Comparison of ENCODE assay signal across 18 cellular contexts in the genomic region with DNA sequence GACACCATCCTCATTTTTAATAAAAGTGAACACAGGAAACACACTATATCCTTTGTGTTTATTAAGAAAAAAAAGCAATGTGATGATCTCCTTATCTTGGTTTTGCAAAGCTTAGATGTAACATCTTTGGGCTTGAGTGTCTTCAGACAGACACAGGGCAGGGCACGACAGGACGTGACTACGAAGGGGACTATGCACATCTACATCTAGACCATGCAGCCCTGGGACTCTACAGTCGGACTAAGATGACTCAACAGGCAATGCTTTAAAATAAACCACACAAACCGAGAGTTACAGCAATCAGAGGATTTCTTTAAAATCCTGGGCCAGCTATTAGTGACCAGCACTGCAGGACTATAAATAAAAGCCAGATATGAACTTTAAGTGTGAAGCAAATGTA. TPM values are rescaled to one million over a fixed set of nuclear protein-coding genes. Genes with fewer than 3 reads are reported as not detected.
DNase-seq lines count a peak whose midpoint lies in the region; ATAC-seq, FAIRE-seq and TF ChIP-seq lines count a peak whose summit lies in the region.
"Had no signal": no experiment of that assay in that cellular context is flagged by ENCODE, and none has a peak within 500 bp of the region (broad histone marks: within the 10 kb centered on the region; RNA-seq: fewer than 3 reads in every experiment).

No MANE protein-coding gene starts in this region.

- no peak overlapping the region for H3K14ac ChIP-seq in trophoblast cell (ENCODE audit: low read length)

- no peaks in the 10 kb centered on the region for H3K27me3 ChIP-seq in trophoblast cell (ENCODE audit: insufficient read depth, low read length)
- H3K27me3 ChIP-seq in vagina, result no peaks in the 10 kb centered on the region

- H3K27ac ChIP-seq in trophoblast cell (ENCODE audit: low read depth, low read length), result no peak overlapping the region
- no peak overlapping the region for H3K27ac ChIP-seq in vagina
- H3K27ac ChIP-seq: prostate gland, VCaP had no signal

- H3K4me3 ChIP-seq in trophoblast cell (ENCODE audit: low read depth, low read length) (no peak overlapping the region), vagina (no peak overlapping the region)
- H3K4me3 ChIP-seq: prostate gland had no signal

- no peaks in the 10 kb centered on the region for H3K79me1 ChIP-seq in trophoblast cell (ENCODE audit: low read length)

- no peak overlapping the region for H2AFZ ChIP-seq in trophoblast cell (ENCODE audit: insufficient read depth, low read length, poor library complexity)

- H3K9me3 ChIP-seq in trophoblast cell (ENCODE audit: insufficient read depth, low read depth, low read length), result no peaks in the 10 kb centered on the region
- no peaks in the 10 kb centered on the region for H3K9me3 ChIP-seq in vagina
- H3K9me3 ChIP-seq: Caco-2, prostate gland had no signal

- H4K8ac ChIP-seq in trophoblast cell (ENCODE audit: low read depth, low read length), result no peak overlapping the region

- intact Hi-C loops in vagina (cut with DNase I), result no loop called here

- H3K4me1 ChIP-seq in trophoblast cell (ENCODE audit: control insufficient read depth in 1 of 2, insufficient read depth in 2 of 2, low read length in 2 of 2) (peaks cover 2 to 4% of the 10 kb centered on the region in 2 experiments), vagina (no peaks in the 10 kb centered on the region)
- H3K4me1 ChIP-seq: prostate gland had no signal

- no peak for FAIRE-seq in frontal cortex (lab: Jason Lieb, UNC)

- TF ChIP-seq CTCF in vagina (IDR thresholded peaks at IDR 0.05), result no peak

- no CpG with 5 or more reads among the region's 5 CpGs for WGBS in trophoblast cell (ENCODE audit: extremely low coverage, insufficient coverage, insufficient read length)

- H4K12ac ChIP-seq in trophoblast cell (ENCODE audit: low read depth, low read length), result no peak overlapping the region

- no peak for TF ChIP-seq POLR2A in vagina (IDR thresholded peaks at IDR 0.05)

- no peak overlapping the region for H2BK12ac ChIP-seq in trophoblast cell (ENCODE audit: low read length)

- H4K91ac ChIP-seq in trophoblast cell (ENCODE audit: low read depth, low read length), result no peak overlapping the region

- H2BK120ac ChIP-seq in trophoblast cell (ENCODE audit: insufficient read depth, low read length, poor library complexity), result no peak overlapping the region

- no peak overlapping the region for H3K23ac ChIP-seq in trophoblast cell (ENCODE audit: low read length)

- H3K18ac ChIP-seq in trophoblast cell (ENCODE audit: low read length), result no peak overlapping the region

- ATAC-seq in HG03175 (IDR thresholded peaks at IDR 0.05; ENCODE audit: unreplicated experiment), result no peak

- H3K36me3 ChIP-seq in trophoblast cell (ENCODE audit: control insufficient read depth in 1 of 2, insufficient read depth in 2 of 2, low read length in 2 of 2) (peaks cover 2 to 11% of the 10 kb centered on the region in 2 experiments), vagina (peaks cover 0 to 39% of the 10 kb centered on the region in 2 donors)

- H3K4me2 ChIP-seq in trophoblast cell (ENCODE audit: low read length), result no peak overlapping the region

- DNase-seq in EL (peak; percentile 89), MV-4-11 (lab: John Stamatoyannopoulos, UW) (peak; percentile 48), dermis blood vessel endothelial cell (peak; percentile 25), trophoblast cell (no peak), frontal cortex (ENCODE audit: low spot score in 2 of 2) (no peak), vagina (ENCODE audit: extremely low spot score in 2 of 2) (no peak), activated T-cell treated with anti-CD3 and anti-CD28 coated beads for 4 hours (no peak)
- DNase-seq: activated CD8-positive, alpha-beta memory T cell treated with anti-CD3 and anti-CD28 coated beads, Interleukin-2, amount 50 U/mL, for 4 hours; amniotic stem cell; Caco-2; effector memory CD8-positive, alpha-beta T cell; NCI-H1417 treated with DMSO at 0.1 percent for 48 hours; NCI-H524; SIG-M5; stimulated activated naive CD4-positive, alpha-beta T cell had no signal

- no peak overlapping the region for H3K4ac ChIP-seq in trophoblast cell (ENCODE audit: low read depth, low read length)

- H2BK5ac ChIP-seq in trophoblast cell (ENCODE audit: low read depth, low read length, poor library complexity), result no peak overlapping the region

- no peaks in the 10 kb centered on the region for H3K79me2 ChIP-seq in trophoblast cell (ENCODE audit: control insufficient read depth, insufficient read depth, low read length, poor library complexity)

- H2AK5ac ChIP-seq in trophoblast cell (ENCODE audit: low read length), result no peak overlapping the region

- H3K9ac ChIP-seq in trophoblast cell (ENCODE audit: low read length), result peak overlapping the region; percentile 43

RNA-seq across cellular contexts. Expression of a gene that starts 22.8 kb away (rescaled TPM):
- total RNA-seq in dermis blood vessel endothelial cell, result 31.0 and 44.4 TPM in 2 replicates
- 31.0 and 33.1 TPM in 2 replicates for polyA plus RNA-seq in trophoblast cell (2013)
- 102 TPM for total RNA-seq in frontal cortex
- total RNA-seq in vagina, result 39.0 TPM

RNA-seq across cellular contexts. Expression of a gene that starts 49.3 kb away (rescaled TPM):
- total RNA-seq in dermis blood vessel endothelial cell, result 10.4 and 11.4 TPM in 2 replicates
- 9.3 and 9.9 TPM in 2 replicates for polyA plus RNA-seq in trophoblast cell (2013)
- 36.7 TPM for total RNA-seq in frontal cortex
- 6.9 TPM for total RNA-seq in vagina

Comparison
In these comparisons a context has a peak if more than half of its experiments do, and no peak if none do; other contexts are left out.
1. DNase-seq: peak in EL (single experiment), MV-4-11 (single experiment) and dermis blood vessel endothelial cell (single experiment); none in trophoblast cell (0 of 2), frontal cortex (0 of 2), vagina (0 of 2) and activated T-cell treated with anti-CD3 and anti-CD28 coated beads for 4 hours (single experiment).